14 cellular contexts compared by ENCODE assay signal in genomic region chr2:201797175-201797840, GRCh38. TPM values are rescaled to one million over a fixed set of nuclear protein-coding genes. Genes with fewer than 3 reads are reported as not detected.
A peak's percentile ranks its signal among the peaks of the same experiment; 100 is the strongest.
DNase-seq lines count a peak whose midpoint lies in the region; ATAC-seq, FAIRE-seq and TF ChIP-seq lines count a peak whose summit lies in the region.
"Had no signal": no experiment of that assay in that cellular context is flagged by ENCODE, and none has a peak within 500 bp of the region (broad histone marks: within the 10 kb centered on the region; RNA-seq: fewer than 3 reads in every experiment).

No MANE protein-coding gene starts in this region.

- TF ChIP-seq POLR2A in breast epithelium (IDR thresholded peaks at IDR 0.05), result no peak
- no peak for TF ChIP-seq POLR2A in GM12891 (IDR thresholded peaks at IDR 0.05; ENCODE audit: low read depth, low read length)

- H3K9me3 Mint-ChIP-seq in MCF 10A (ENCODE audit: unreplicated experiment), result no peaks in the 10 kb centered on the region
- H3K9me3 Mint-ChIP-seq in activated T-helper 17 cell treated with anti-CD3 and anti-CD28 coated beads, Interleukin-2, amount 50 U/mL, for 72 hours, result no peaks in the 10 kb centered on the region
- H3K9me3 Mint-ChIP-seq: naive thymus-derived CD8-positive, alpha-beta T cell had no signal

- FAIRE-seq in GM12891 (lab: Jason Lieb, UNC), result no peak
- FAIRE-seq: A204.1 had no signal

- no TSS peak for BruUV-seq in MCF 10A (replicated peaks; lab: Mats Ljungman, UMichigan)

- H3K9me3 ChIP-seq in breast epithelium, result no peaks in the 10 kb centered on the region
- H3K9me3 ChIP-seq: tibial nerve had no signal

- H3K27ac ChIP-seq in breast epithelium, result no peak overlapping the region
- H3K27ac ChIP-seq: tibial nerve had no signal

- DNase-seq in MCF 10A (ENCODE audit: unreplicated experiment) (peak; percentile 31), breast epithelium (ENCODE audit: low spot score in 2 of 2) (no peak), amniotic stem cell (lab: John Stamatoyannopoulos, UW) (peak; percentile 61), foreskin fibroblast (peak; percentile 52 to 76), ureter (ENCODE audit: low spot score) (no peak), germinal center (ENCODE audit: low spot score) (no peak), GM12891 (ENCODE audit: insufficient read length, low spot score) (no peak)
- DNase-seq: activated T-cell treated with anti-CD3 and anti-CD28 coated beads for 4 hours; naive thymus-derived CD8-positive, alpha-beta T cell; NCI-H446; right cardiac atrium had no signal

- no peak overlapping the region for H3K4me3 Mint-ChIP-seq in MCF 10A (ENCODE audit: unreplicated experiment)
- H3K4me3 Mint-ChIP-seq in activated T-helper 17 cell treated with anti-CD3 and anti-CD28 coated beads, Interleukin-2, amount 50 U/mL, for 72 hours, result no peak overlapping the region
- H3K4me3 Mint-ChIP-seq: naive thymus-derived CD8-positive, alpha-beta T cell had no signal

- H3K36me3 ChIP-seq in breast epithelium, result no peaks in the 10 kb centered on the region
- H3K36me3 ChIP-seq: tibial nerve had no signal

- H3K27me3 Mint-ChIP-seq in MCF 10A (ENCODE audit: insufficient read depth, unreplicated experiment), result no peaks in the 10 kb centered on the region
- peaks cover 22% of the 10 kb centered on the region for H3K27me3 Mint-ChIP-seq in activated T-helper 17 cell treated with anti-CD3 and anti-CD28 coated beads, Interleukin-2, amount 50 U/mL, for 72 hours

- no peaks in the 10 kb centered on the region for H3K4me1 ChIP-seq in breast epithelium
- H3K4me1 ChIP-seq: tibial nerve had no signal

- intact Hi-C loops in MCF 10A (cut with micrococcal nuclease), result loop anchor here (2.0 to 10.0 kb wide), 4 partner anchors 259 to 563 kb away; no protein-coding TSS in a partner anchor
- intact Hi-C loops in breast epithelium (cut with DNase I; ENCODE audit: low total_unique reads), result no loop called here

- H3K36me3 Mint-ChIP-seq in MCF 10A (ENCODE audit: insufficient read depth, unreplicated experiment), result no peaks in the 10 kb centered on the region
- no peaks in the 10 kb centered on the region for H3K36me3 Mint-ChIP-seq in activated T-helper 17 cell treated with anti-CD3 and anti-CD28 coated beads, Interleukin-2, amount 50 U/mL, for 72 hours (ENCODE audit: low read depth)
- H3K36me3 Mint-ChIP-seq: naive thymus-derived CD8-positive, alpha-beta T cell had no signal

- POLR2A ChIA-PET in MCF 10A (lab: Yijun Ruan, JAX), result interaction anchor here (0.6 to 1.6 kb wide), 2 partner anchors 16 to 378 kb away, joined by 4 to 7 read pairs; partner anchors contain the start of gene ALS2

- CTCF ChIA-PET in MCF 10A (lab: Yijun Ruan, JAX), result interaction anchor here (0.6 to 2.6 kb wide), 9 partner anchors 10 to 382 kb away, joined by 3 to 25 read pairs (median 3); no protein-coding TSS in a partner anchor

- H3K4me3 ChIP-seq in breast epithelium (no peak overlapping the region), foreskin fibroblast (ENCODE audit: low read depth in 1 of 2, low read length in 2 of 2) (no peak overlapping the region)
- H3K4me3 ChIP-seq: tibial nerve had no signal

- no peak for ATAC-seq in activated T-helper 17 cell treated with anti-CD3 and anti-CD28 coated beads, Interleukin-2, amount 50 U/mL, for 72 hours (replicated peaks)
- ATAC-seq: naive thymus-derived CD8-positive, alpha-beta T cell; right cardiac atrium had no signal

- no peak overlapping the region for H3K27ac Mint-ChIP-seq in MCF 10A (ENCODE audit: low read depth, unreplicated experiment)
- no peak overlapping the region for H3K27ac Mint-ChIP-seq in activated T-helper 17 cell treated with anti-CD3 and anti-CD28 coated beads, Interleukin-2, amount 50 U/mL, for 72 hours
- H3K27ac Mint-ChIP-seq: naive thymus-derived CD8-positive, alpha-beta T cell had no signal

- H3K27me3 ChIP-seq in breast epithelium, result no peaks in the 10 kb centered on the region
- H3K27me3 ChIP-seq: tibial nerve had no signal

- H3K4me1 Mint-ChIP-seq in MCF 10A (ENCODE audit: insufficient read depth, unreplicated experiment), result peaks cover 12% of the 10 kb centered on the region
- H3K4me1 Mint-ChIP-seq in activated T-helper 17 cell treated with anti-CD3 and anti-CD28 coated beads, Interleukin-2, amount 50 U/mL, for 72 hours, result no peaks in the 10 kb centered on the region

- TF ChIP-seq CTCF in MCF 10A (IDR thresholded peaks at IDR 0.05; ENCODE audit: unreplicated experiment) (no peak), breast epithelium (IDR thresholded peaks at IDR 0.05) (no peak), foreskin fibroblast (IDR thresholded peaks at IDR 0.05; ENCODE audit: low read depth, low read length) (no peak)

TF ChIP-seq in GM12891, 5 proteins besides CTCF, POLR2A, EP300 and RAD21:
- no peak for TF ChIP-seq PAX5 (IDR thresholded peaks at IDR 0.05; ENCODE audit: insufficient read depth, low read length, severe bottlenecking)
- TF ChIP-seq SPI1 (IDR thresholded peaks at IDR 0.05; ENCODE audit: low read depth, low read length), result no peak
- TF ChIP-seq POLR2AphosphoS5 (IDR thresholded peaks at IDR 0.05; ENCODE audit: low read depth, low read length), result no peak
- no peak for TF ChIP-seq POU2F2 (IDR thresholded peaks at IDR 0.05; ENCODE audit: low read depth, low read length)
- TF ChIP-seq TAF1 (IDR thresholded peaks at IDR 0.05; ENCODE audit: low read depth, low read length), result no peak

RNA-seq across cellular contexts. Expression of gene CDK15, which starts 9.0 kb away (rescaled TPM):
- total RNA-seq in MCF 10A (2022) (not detected in 2 replicates), breast epithelium (1 to 10 TPM in 2 of 3 donors, under 1 TPM in 1; 0.33 to 4.6 (median 2.2) TPM), ureter (2.3 TPM)
- not detected for total RNA-seq in activated T-helper 17 cell treated with anti-CD3 and anti-CD28 coated beads, Interleukin-2, amount 50 U/mL, for 72 hours
- polyA plus RNA-seq in GM12891 (2012; ENCODE audit: low read depth, missing spikeins), result 0.03 TPM
- total RNA-seq: naive thymus-derived CD8-positive, alpha-beta T cell had no signal
- polyA plus RNA-seq: naive thymus-derived CD8-positive, alpha-beta T cell had no signal

RNA-seq across cellular contexts. Expression of gene ALS2, which starts 16.6 kb away (rescaled TPM):
- 14.6 and 20.7 TPM in 2 replicates for total RNA-seq in MCF 10A (2022)
- 10 to 100 TPM; 19.7 to 28.4 (median 19.7) TPM for total RNA-seq in breast epithelium
- total RNA-seq in ureter, result 16.5 TPM
- 1 to 10 TPM; 6.3 to 8.9 TPM for total RNA-seq in activated T-helper 17 cell treated with anti-CD3 and anti-CD28 coated beads, Interleukin-2, amount 50 U/mL, for 72 hours
- 4.1 TPM for polyA plus RNA-seq in GM12891 (2012; ENCODE audit: low read depth, missing spikeins)

Comparison
In these comparisons a context has a peak if more than half of its experiments do, and no peak if none do; other contexts are left out.
1. DNase-seq: peak in MCF 10A (single experiment), amniotic stem cell (single experiment) and foreskin fibroblast (2 of 2); none in breast epithelium (0 of 2), ureter (single experiment), germinal center (single experiment) and GM12891 (single experiment).